14 cellular contexts compared by ENCODE assay signal in the genomic region with DNA sequence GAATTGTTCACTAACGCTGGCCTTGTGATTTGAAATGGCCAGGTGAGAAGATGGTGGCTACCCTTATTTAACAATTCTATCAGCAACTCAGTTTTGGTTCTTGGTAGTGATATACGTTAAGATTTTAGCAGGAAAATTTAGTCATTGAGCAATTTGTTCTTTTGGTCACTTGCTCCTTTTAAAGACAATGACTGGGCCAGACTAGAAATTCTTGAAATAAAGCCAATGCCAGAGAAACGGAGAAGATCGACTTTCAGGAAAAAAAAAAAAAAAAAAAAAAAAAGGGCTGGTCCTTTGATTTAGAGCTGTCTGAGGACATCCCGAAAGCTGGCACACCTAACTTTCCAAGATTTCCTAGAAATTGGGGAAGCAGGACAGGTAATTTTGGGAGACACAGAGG.
DNase-seq lines count a peak whose midpoint lies in the region; ATAC-seq and TF ChIP-seq lines count a peak whose summit lies in the region.
"Had no signal": no experiment of that assay in that cellular context is flagged by ENCODE, and none has a peak within 500 bp of the region (broad histone marks: within the 10 kb centered on the region; RNA-seq: fewer than 3 reads in every experiment).

No MANE protein-coding gene starts in this region.

- no peak; the same call in 1 of the 2 replicates for TF ChIP-seq EP300 in Ishikawa (IDR thresholded peaks at IDR 0.05; ENCODE audit: borderline replicate concordance)

- CTCF ChIA-PET in Calu3 (lab: Charles Lee) (interaction anchor here (0.6 kb wide), 1 partner anchor 528 kb away, joined by 5 read pairs; no protein-coding TSS in a partner anchor), mammary epithelial cell (lab: Charles Lee; ENCODE audit: low non-redundant PET) (no interaction called here)

- peak overlapping the region; percentile 48 for H3K4me2 ChIP-seq in mammary epithelial cell (ENCODE audit: insufficient read depth, low read depth, low read length)

- H4K20me1 ChIP-seq in mammary epithelial cell (ENCODE audit: insufficient read depth, low read length): peaks cover 2% of the 10 kb centered on the region

- WGBS in mammary epithelial cell (ENCODE audit: low coverage, missing lambda C conversion rate): 1% methylated on average over 5 of the region's 5 CpGs

- H3K27ac Mint-ChIP-seq in Calu3 (ENCODE audit: unreplicated experiment) (peak overlapping the region; percentile 17), natural killer cell (peak overlapping the region; percentile 86 to 87)
- H3K27ac Mint-ChIP-seq: activated T-helper 2 cell treated with anti-CD3 and anti-CD28 coated beads, Interferon-gamma antibody, Interleukin-2, Interleukin-4, amounts not matched to agents 10 μg/mL and 5 μg/mL and 100 μg/mL, durations not matched to agents 14 hours and 24 hours and 36 hours; T-cell had no signal

- H3K4me1 Mint-ChIP-seq in Calu3 (ENCODE audit: low read depth, unreplicated experiment) (peaks cover 92% of the 10 kb centered on the region), natural killer cell (peaks cover 81 to 89% of the 10 kb centered on the region in 2 donors)

- H3K9me3 Mint-ChIP-seq in Calu3 (ENCODE audit: low read depth, unreplicated experiment): no peaks in the 10 kb centered on the region
- no peaks in the 10 kb centered on the region for H3K9me3 Mint-ChIP-seq in natural killer cell
- H3K9me3 Mint-ChIP-seq: activated T-helper 2 cell treated with anti-CD3 and anti-CD28 coated beads, Interferon-gamma antibody, Interleukin-2, Interleukin-4, amounts not matched to agents 10 μg/mL and 5 μg/mL and 100 μg/mL, durations not matched to agents 14 hours and 24 hours and 36 hours; T-cell had no signal

- TF ChIP-seq RAD21 in Ishikawa (IDR thresholded peaks at IDR 0.05; ENCODE audit: low read depth): no peak

- intact Hi-C loops in Calu3 (cut with micrococcal nuclease; ENCODE audit: unreplicated experiment): loop anchor here (2.0 kb wide), 1 partner anchor 43 kb away; no protein-coding TSS in a partner anchor
- intact Hi-C loops in mammary epithelial cell (cut with micrococcal nuclease): no loop called here
- intact Hi-C loops in natural killer cell (cut with micrococcal nuclease): loop anchor here (10.0 kb wide), 1 partner anchor 113 kb away; no protein-coding TSS in a partner anchor

- H3K27me3 Mint-ChIP-seq in Calu3 (ENCODE audit: unreplicated experiment) (no peaks in the 10 kb centered on the region), natural killer cell (ENCODE audit: low read depth in 2 of 2) (no peaks in the 10 kb centered on the region)
- H3K27me3 Mint-ChIP-seq: T-cell had no signal

- no peak for DNase-seq in Calu3
- no peak for DNase-seq in mammary epithelial cell
- no peak for DNase-seq in natural killer cell
- no peak for DNase-seq in CD1c-positive myeloid dendritic cell (ENCODE audit: extremely low spot score)
- no peak for DNase-seq in NCI-H2171 (lab: John Stamatoyannopoulos, UW)
- DNase-seq: activated CD8-positive, alpha-beta memory T cell treated with anti-CD3 and anti-CD28 coated beads for 24 hours; left ventricle myocardium superior; NCI-H1694 treated with DMSO at 0.1 percent for 48 hours; T-cell; WERI-Rb-1 had no signal

- no peaks in the 10 kb centered on the region for H3K9me3 ChIP-seq in mammary epithelial cell (replicated peaks; ENCODE audit: insufficient read depth, low read length)

- no peak overlapping the region for H3K9ac ChIP-seq in mammary epithelial cell (ENCODE audit: insufficient read depth, low read length)

- peaks cover 3% of the 10 kb centered on the region for H3K36me3 ChIP-seq in mammary epithelial cell (ENCODE audit: insufficient read depth, low read length)
- H3K36me3 ChIP-seq: WERI-Rb-1 had no signal

- TF ChIP-seq CTCF in Calu3 (IDR thresholded peaks at IDR 0.05; ENCODE audit: unreplicated experiment) (no peak), mammary epithelial cell (conservative IDR thresholded peaks at IDR 0.05 in 1 of 2, IDR thresholded peaks at IDR 0.05 in 1 of 2; ENCODE audit: extremely low read depth in 1 of 2, insufficient read depth in 1 of 2, low read depth in 1 of 2, low read length in 2 of 2) (no peak), natural killer cell (IDR thresholded peaks at IDR 0.05) (no peak)

- H3K4me3 Mint-ChIP-seq in Calu3 (ENCODE audit: low read depth, unreplicated experiment): no peak overlapping the region
- peak overlapping the region; percentile 32 for H3K4me3 Mint-ChIP-seq in natural killer cell
- H3K4me3 Mint-ChIP-seq: T-cell had no signal

- H2AFZ ChIP-seq in mammary epithelial cell (ENCODE audit: low read depth, low read length): no peak overlapping the region

- ATAC-seq in natural killer cell (no peak), GM18502 (IDR thresholded peaks at IDR 0.05; ENCODE audit: poor library complexity, unreplicated experiment) (no peak), GM18867 (IDR thresholded peaks at IDR 0.05; ENCODE audit: unreplicated experiment) (no peak)
- ATAC-seq: left ventricle myocardium superior, T-cell had no signal

- H3K36me3 Mint-ChIP-seq in Calu3 (ENCODE audit: insufficient read depth, unreplicated experiment) (peaks cover 54% of the 10 kb centered on the region), natural killer cell (no peaks in the 10 kb centered on the region)

- dilution Hi-C loops in mammary epithelial cell (cut with HindIII; ENCODE audit: low sequenced_read_pairs): loop anchor here (5.0 kb wide), 1 partner anchor 39 kb away; no protein-coding TSS in a partner anchor

- H3K79me2 ChIP-seq in mammary epithelial cell (ENCODE audit: insufficient read depth, low read length): peaks cover 95% of the 10 kb centered on the region

- H3K4me3 ChIP-seq in mammary epithelial cell (replicated peaks in 1 of 3; ENCODE audit: insufficient read depth in 1 of 3, low read depth in 2 of 3, low read length in 3 of 3): no peak overlapping the region

- H3K27ac ChIP-seq in mammary epithelial cell (ENCODE audit: insufficient read depth, low read depth, low read length): peak overlapping the region; percentile 52
- H3K27ac ChIP-seq: WERI-Rb-1 had no signal

- H3K4me1 ChIP-seq in mammary epithelial cell (ENCODE audit: insufficient read depth, low read length): peaks cover 48% of the 10 kb centered on the region

- BruUV-seq in Calu3 (replicated peaks; lab: Mats Ljungman, UMichigan) (no TSS peak), mammary epithelial cell (replicated peaks; lab: Mats Ljungman, UMichigan) (no TSS peak)

- no peaks in the 10 kb centered on the region for H3K27me3 ChIP-seq in mammary epithelial cell (ENCODE audit: insufficient read depth, low read length)

- in situ Hi-C loops in mammary epithelial cell (cut with MboI; ENCODE audit: low sequenced_read_pairs in 2 of 2): no loop called here

TF ChIP-seq in Ishikawa, 13 proteins besides CTCF, POLR2A, EP300 and RAD21:
- TF ChIP-seq CEBPB (IDR thresholded peaks at IDR 0.05) (peak; percentile 89), CREB1 (IDR thresholded peaks at IDR 0.05; ENCODE audit: low read depth) (no peak), NFIC (IDR thresholded peaks at IDR 0.05) (peak; percentile 89), ZBTB7A (IDR thresholded peaks at IDR 0.05; ENCODE audit: low read depth) (no peak), EGR1 (IDR thresholded peaks at IDR 0.05) (no peak), YY1 (IDR thresholded peaks at IDR 0.05; ENCODE audit: low read depth) (no peak), TCF12 (IDR thresholded peaks at IDR 0.05; ENCODE audit: low read depth) (peak; percentile 72), TEAD4 (IDR thresholded peaks at IDR 0.05) (peak; percentile 67; the same call in 1 of the 2 replicates), TAF1 (IDR thresholded peaks at IDR 0.05; ENCODE audit: low read depth) (no peak), FOXM1 (IDR thresholded peaks at IDR 0.05; ENCODE audit: borderline replicate concordance, low read depth) (peak; percentile 64; the same call in 1 of the 2 replicates)
- TF ChIP-seq, protein P1, sequence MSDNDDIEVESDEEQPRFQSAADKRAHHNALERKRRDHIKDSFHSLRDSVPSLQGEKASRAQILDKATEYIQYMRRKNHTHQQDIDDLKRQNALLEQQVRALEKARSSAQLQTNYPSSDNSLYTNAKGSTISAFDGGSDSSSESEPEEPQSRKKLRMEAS (IDR thresholded peaks at IDR 0.05): 0 out of 2 replicates have a peak, but pooled peaks have one; percentile 29
- TF ChIP-seq, protein P2, sequence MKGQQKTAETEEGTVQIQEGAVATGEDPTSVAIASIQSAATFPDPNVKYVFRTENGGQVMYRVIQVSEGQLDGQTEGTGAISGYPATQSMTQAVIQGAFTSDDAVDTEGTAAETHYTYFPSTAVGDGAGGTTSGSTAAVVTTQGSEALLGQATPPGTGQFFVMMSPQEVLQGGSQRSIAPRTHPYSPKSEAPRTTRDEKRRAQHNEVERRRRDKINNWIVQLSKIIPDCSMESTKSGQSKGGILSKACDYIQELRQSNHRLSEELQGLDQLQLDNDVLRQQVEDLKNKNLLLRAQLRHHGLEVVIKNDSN (IDR thresholded peaks at IDR 0.05): no peak
- TF ChIP-seq, protein P3, sequence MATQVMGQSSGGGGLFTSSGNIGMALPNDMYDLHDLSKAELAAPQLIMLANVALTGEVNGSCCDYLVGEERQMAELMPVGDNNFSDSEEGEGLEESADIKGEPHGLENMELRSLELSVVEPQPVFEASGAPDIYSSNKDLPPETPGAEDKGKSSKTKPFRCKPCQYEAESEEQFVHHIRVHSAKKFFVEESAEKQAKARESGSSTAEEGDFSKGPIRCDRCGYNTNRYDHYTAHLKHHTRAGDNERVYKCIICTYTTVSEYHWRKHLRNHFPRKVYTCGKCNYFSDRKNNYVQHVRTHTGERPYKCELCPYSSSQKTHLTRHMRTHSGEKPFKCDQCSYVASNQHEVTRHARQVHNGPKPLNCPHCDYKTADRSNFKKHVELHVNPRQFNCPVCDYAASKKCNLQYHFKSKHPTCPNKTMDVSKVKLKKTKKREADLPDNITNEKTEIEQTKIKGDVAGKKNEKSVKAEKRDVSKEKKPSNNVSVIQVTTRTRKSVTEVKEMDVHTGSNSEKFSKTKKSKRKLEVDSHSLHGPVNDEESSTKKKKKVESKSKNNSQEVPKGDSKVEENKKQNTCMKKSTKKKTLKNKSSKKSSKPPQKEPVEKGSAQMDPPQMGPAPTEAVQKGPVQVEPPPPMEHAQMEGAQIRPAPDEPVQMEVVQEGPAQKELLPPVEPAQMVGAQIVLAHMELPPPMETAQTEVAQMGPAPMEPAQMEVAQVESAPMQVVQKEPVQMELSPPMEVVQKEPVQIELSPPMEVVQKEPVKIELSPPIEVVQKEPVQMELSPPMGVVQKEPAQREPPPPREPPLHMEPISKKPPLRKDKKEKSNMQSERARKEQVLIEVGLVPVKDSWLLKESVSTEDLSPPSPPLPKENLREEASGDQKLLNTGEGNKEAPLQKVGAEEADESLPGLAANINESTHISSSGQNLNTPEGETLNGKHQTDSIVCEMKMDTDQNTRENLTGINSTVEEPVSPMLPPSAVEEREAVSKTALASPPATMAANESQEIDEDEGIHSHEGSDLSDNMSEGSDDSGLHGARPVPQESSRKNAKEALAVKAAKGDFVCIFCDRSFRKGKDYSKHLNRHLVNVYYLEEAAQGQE (IDR thresholded peaks at IDR 0.05; ENCODE audit: low read depth): no peak
TF ChIP-seq in Ishikawa: peak in this region for 6.
